Comparison of ENCODE assay signal across 15 cellular contexts in genomic region chr2:136029149-136029548, GRCh38. TPM values are rescaled to one million over a fixed set of nuclear protein-coding genes. Genes with fewer than 3 reads are reported as not detected.
A peak's percentile ranks its signal among the peaks of the same experiment; 100 is the strongest.
DNase-seq lines count a peak whose midpoint lies in the region; ATAC-seq and TF ChIP-seq lines count a peak whose summit lies in the region.
"Had no signal": no experiment of that assay in that cellular context is flagged by ENCODE, and none has a peak within 500 bp of the region (broad histone marks: within the 10 kb centered on the region; RNA-seq: fewer than 3 reads in every experiment).

No MANE protein-coding gene starts in this region.

- H3K9me3 Mint-ChIP-seq in activated T-helper 1 cell treated with anti-CD3 and anti-CD28 coated beads, Interleukin-12 subunit alpha, Interleukin-12 subunit beta, Interleukin-2, Interleukin-4 antibody, amounts not matched to agents 30 ng/mL and 10 ng/mL and 1 ng/mL, durations not matched to agents 14 hours and 24 hours and 36 hours: no peaks in the 10 kb centered on the region
- H3K9me3 Mint-ChIP-seq: immature natural killer cell had no signal

- intact Hi-C loops in activated T-helper 1 cell treated with anti-CD3 and anti-CD28 coated beads, Interleukin-12 subunit alpha, Interleukin-12 subunit beta, Interleukin-2, Interleukin-4 antibody, amounts not matched to agents 30 ng/mL and 10 ng/mL and 1 ng/mL, durations not matched to agents 14 hours and 24 hours and 36 hours (cut with micrococcal nuclease): no loop called here

- peaks cover 3% of the 10 kb centered on the region for H3K27me3 Mint-ChIP-seq in activated T-helper 1 cell treated with anti-CD3 and anti-CD28 coated beads, Interleukin-12 subunit alpha, Interleukin-12 subunit beta, Interleukin-2, Interleukin-4 antibody, amounts not matched to agents 30 ng/mL and 10 ng/mL and 1 ng/mL, durations not matched to agents 14 hours and 24 hours and 36 hours (ENCODE audit: insufficient read depth)
- H3K27me3 Mint-ChIP-seq: activated naive CD8-positive, alpha-beta T cell treated with anti-CD3 and anti-CD28 coated beads, Interleukin-2, amount 10 ng/mL, durations not matched to agents 7 days and 5 days had no signal

- peaks cover 2% of the 10 kb centered on the region for H3K36me3 Mint-ChIP-seq in activated T-helper 1 cell treated with anti-CD3 and anti-CD28 coated beads, Interleukin-12 subunit alpha, Interleukin-12 subunit beta, Interleukin-2, Interleukin-4 antibody, amounts not matched to agents 30 ng/mL and 10 ng/mL and 1 ng/mL, durations not matched to agents 14 hours and 24 hours and 36 hours (ENCODE audit: low read depth)
- H3K36me3 Mint-ChIP-seq: immature natural killer cell had no signal

- no peak overlapping the region for H3K27ac Mint-ChIP-seq in activated T-helper 1 cell treated with anti-CD3 and anti-CD28 coated beads, Interleukin-12 subunit alpha, Interleukin-12 subunit beta, Interleukin-2, Interleukin-4 antibody, amounts not matched to agents 30 ng/mL and 10 ng/mL and 1 ng/mL, durations not matched to agents 14 hours and 24 hours and 36 hours
- H3K27ac Mint-ChIP-seq: activated naive CD8-positive, alpha-beta T cell treated with anti-CD3 and anti-CD28 coated beads, Interleukin-2, amount 10 ng/mL, durations not matched to agents 7 days and 5 days; immature natural killer cell had no signal

- no peak for TF ChIP-seq CTCF in GM20000 (IDR thresholded peaks at IDR 0.05; ENCODE audit: extremely low read depth, missing control alignments)

- ATAC-seq in GM18861 (IDR thresholded peaks at IDR 0.05; ENCODE audit: unreplicated experiment) (peak; percentile 78), GM21529 (IDR thresholded peaks at IDR 0.05; ENCODE audit: unreplicated experiment) (peak; percentile 86), HG03039 (IDR thresholded peaks at IDR 0.05; ENCODE audit: unreplicated experiment) (peak; percentile 57)

- H3K4me3 Mint-ChIP-seq in activated T-helper 1 cell treated with anti-CD3 and anti-CD28 coated beads, Interleukin-12 subunit alpha, Interleukin-12 subunit beta, Interleukin-2, Interleukin-4 antibody, amounts not matched to agents 30 ng/mL and 10 ng/mL and 1 ng/mL, durations not matched to agents 14 hours and 24 hours and 36 hours: no peak overlapping the region
- H3K4me3 Mint-ChIP-seq: activated naive CD8-positive, alpha-beta T cell treated with anti-CD3 and anti-CD28 coated beads, Interleukin-2, amount 10 ng/mL, durations not matched to agents 7 days and 5 days; immature natural killer cell had no signal

- no peaks in the 10 kb centered on the region for H3K4me1 Mint-ChIP-seq in activated T-helper 1 cell treated with anti-CD3 and anti-CD28 coated beads, Interleukin-12 subunit alpha, Interleukin-12 subunit beta, Interleukin-2, Interleukin-4 antibody, amounts not matched to agents 30 ng/mL and 10 ng/mL and 1 ng/mL, durations not matched to agents 14 hours and 24 hours and 36 hours (ENCODE audit: low read depth)

- DNase-seq in MV-4-11 (lab: John Stamatoyannopoulos, UW) (peak; percentile 63), NCI-H1092 treated with DMSO at 0.1 percent for 48 hours (lab: John Stamatoyannopoulos, UW) (no peak), GM20000 (ENCODE audit: low spot score) (no peak), Kasumi-1 (lab: John Stamatoyannopoulos, UW) (no peak)
- DNase-seq in activated T-helper 1 cell treated with anti-CD3 and anti-CD28 coated beads, Interleukin-12 subunit alpha, Interleukin-12 subunit beta, Interleukin-2, Interleukin-4 antibody, amounts not matched to agents 30 ng/mL and 10 ng/mL and 1 ng/mL, durations not matched to agents 14 hours and 24 hours and 36 hours (ENCODE audit: low spot score): no peak
- DNase-seq: activated naive CD8-positive, alpha-beta T cell treated with anti-CD3 and anti-CD28 coated beads, Interleukin-2, amount 10 ng/mL, durations not matched to agents 7 days and 5 days; BE2C; immature natural killer cell; NCI-H446; stimulated activated CD4-positive, alpha-beta T cell treated with anti-CD3 and anti-CD28 coated beads, Interleukin-2, amount 100 ng/mL, for 24 hours; stimulated activated naive CD4-positive, alpha-beta T cell; T1000 had no signal

RNA-seq across cellular contexts. Expression of gene DARS1, which starts 43.7 kb away (rescaled TPM):
- 132 and 140 TPM in 2 replicates for total RNA-seq in activated T-helper 1 cell treated with anti-CD3 and anti-CD28 coated beads, Interleukin-12 subunit alpha, Interleukin-12 subunit beta, Interleukin-2, Interleukin-4 antibody, amounts not matched to agents 30 ng/mL and 10 ng/mL and 1 ng/mL, durations not matched to agents 14 hours and 24 hours and 36 hours
